ENCODE assay signal across 18 cellular contexts in genomic region chr2:231032575-231033140, GRCh38.
DNase-seq lines count a peak whose midpoint lies in the region; ATAC-seq and TF ChIP-seq lines count a peak whose summit lies in the region.
"Had no signal": no experiment of that assay in that cellular context is flagged by ENCODE, and none has a peak within 500 bp of the region (broad histone marks: within the 10 kb centered on the region; RNA-seq: fewer than 3 reads in every experiment).

No MANE protein-coding gene starts in this region.

- DNase-seq in NCI-H146 (lab: John Stamatoyannopoulos, UW) (peak; percentile 17), NCI-H146 treated with DMSO at 0.1 percent for 48 hours (lab: John Stamatoyannopoulos, UW; ENCODE audit: unreplicated experiment) (no peak), MM.1S (peak; percentile 24), GM19238 (ENCODE audit: insufficient read length, low spot score) (no peak)
- DNase-seq in stimulated activated CD4-positive, alpha-beta T cell treated with anti-CD3 and anti-CD28 coated beads, Interleukin-2, amount 100 ng/mL, for 24 hours: no peak
- DNase-seq: CD4-positive, alpha-beta memory T cell; DMS 273 treated with DMSO at 0.1 percent for 48 hours; DMS79; EL; GDM1; GOT3; HFFc6 had no signal

- H3K4me2 ChIP-seq in MM.1S (ENCODE audit: low read depth, low read length): no peak overlapping the region
- H3K4me2 ChIP-seq: BLaER1 had no signal

- TF ChIP-seq CTCF in C4-2B (conservative IDR thresholded peaks at IDR 0.05) (no peak), MM.1S (IDR thresholded peaks at IDR 0.05; ENCODE audit: low read length) (no peak), VCaP (conservative IDR thresholded peaks at IDR 0.05) (no peak)

- no peaks in the 10 kb centered on the region for H3K79me2 ChIP-seq in MM.1S (ENCODE audit: low read length)

- no peaks in the 10 kb centered on the region for H3K9me3 ChIP-seq in MM.1S (replicated peaks; ENCODE audit: insufficient read depth, low read length)
- H3K9me3 ChIP-seq: BLaER1, HAP-1 had no signal

- no peaks in the 10 kb centered on the region for H3F3A ChIP-seq in MM.1S (ENCODE audit: insufficient read depth, low read length)

- H2AFZ ChIP-seq in MM.1S (ENCODE audit: low read length): no peak overlapping the region

- no peak overlapping the region for H3K9ac ChIP-seq in MM.1S (ENCODE audit: low read length)
- H3K9ac ChIP-seq: BLaER1 had no signal

- no peaks in the 10 kb centered on the region for H3K4me1 ChIP-seq in MM.1S (ENCODE audit: low read length)
- H3K4me1 ChIP-seq: BLaER1, HAP-1 had no signal

- H3K27me3 ChIP-seq in MM.1S (replicated peaks; ENCODE audit: insufficient read depth, low read length): peaks cover 7% of the 10 kb centered on the region; the same call in 1 of the 2 replicates

- H3K4me3 ChIP-seq in MM.1S (ENCODE audit: low read length): no peak overlapping the region
- H3K4me3 ChIP-seq: BLaER1, GM12878, HAP-1 had no signal

- no peak for ATAC-seq in GM18511 (IDR thresholded peaks at IDR 0.05; ENCODE audit: unreplicated experiment)
- ATAC-seq: GM12878 had no signal

- H3K9me2 ChIP-seq in MM.1S (replicated peaks; ENCODE audit: insufficient read depth, low read length): no peaks in the 10 kb centered on the region

- H3K27ac ChIP-seq in C4-2B (peak overlapping the region; percentile 68), MM.1S (ENCODE audit: low read length) (no peak overlapping the region), VCaP (peak overlapping the region; percentile 80; the same call in 1 of the 2 replicates)
- H3K27ac ChIP-seq: BLaER1 had no signal

- H4K20me1 ChIP-seq in MM.1S (ENCODE audit: insufficient read depth, low read length): no peaks in the 10 kb centered on the region

- H3K36me3 ChIP-seq in MM.1S (replicated peaks; ENCODE audit: insufficient read depth, low read length): no peaks in the 10 kb centered on the region
- H3K36me3 ChIP-seq: BLaER1, HAP-1 had no signal

Comparison
In these comparisons a context has a peak if more than half of its experiments do, and no peak if none do; other contexts are left out.
1. DNase-seq: peak in NCI-H146 (single experiment) and MM.1S (single experiment); none in NCI-H146 treated with DMSO at 0.1 percent for 48 hours (single experiment), stimulated activated CD4-positive, alpha-beta T cell treated with anti-CD3 and anti-CD28 coated beads, Interleukin-2, amount 100 ng/mL, for 24 hours (0 of 2) and GM19238 (single experiment).